In genomic region chr12:75478395-75478794, GRCh38 we compare ENCODE assay signal across 8 cellular contexts. TPM values are rescaled to one million over a fixed set of nuclear protein-coding genes. Genes with fewer than 3 reads are reported as not detected.
A peak's percentile ranks its signal among the peaks of the same experiment; 100 is the strongest.
DNase-seq lines count a peak whose midpoint lies in the region; ATAC-seq and TF ChIP-seq lines count a peak whose summit lies in the region.

No MANE protein-coding gene starts in this region.

- no peaks in the 10 kb centered on the region for H3K27me3 Mint-ChIP-seq in activated T-helper 17 cell treated with anti-CD3 and anti-CD28 coated beads, Interleukin-2, amount 50 U/mL, for 72 hours
- H3K27me3 Mint-ChIP-seq in naive thymus-derived CD8-positive, alpha-beta T cell = peaks cover 0 to 1% (median 0%) of the 10 kb centered on the region in 5 donors

- peak in 9 of 10 donors; percentile 35 to 90 (median 66) for DNase-seq in naive thymus-derived CD8-positive, alpha-beta T cell
- DNase-seq in thyroid gland = no peak
- DNase-seq in NCI-H1105 (lab: John Stamatoyannopoulos, UW) = no peak

- intact Hi-C loops in thyroid gland (cut with DNase I) = no loop called here

- TF ChIP-seq POLR2A in GM18505 (IDR thresholded peaks at IDR 0.05; ENCODE audit: borderline replicate concordance, extremely low read depth, insufficient read depth, insufficient read length) = no peak
- TF ChIP-seq POLR2A in thyroid gland (IDR thresholded peaks at IDR 0.05) = no peak

- H3K4me1 ChIP-seq in thyroid gland = peaks cover 4 to 9% of the 10 kb centered on the region in 2 donors

- H3K9me3 Mint-ChIP-seq in activated T-helper 17 cell treated with anti-CD3 and anti-CD28 coated beads, Interleukin-2, amount 50 U/mL, for 72 hours = no peaks in the 10 kb centered on the region
- H3K9me3 Mint-ChIP-seq in naive thymus-derived CD8-positive, alpha-beta T cell = no peaks in the 10 kb centered on the region

- H3K27ac ChIP-seq in thyroid gland = no peak overlapping the region

- H3K36me3 ChIP-seq in thyroid gland = no peaks in the 10 kb centered on the region

- H3K27ac Mint-ChIP-seq in activated T-helper 17 cell treated with anti-CD3 and anti-CD28 coated beads, Interleukin-2, amount 50 U/mL, for 72 hours = peak overlapping the region; percentile 99
- H3K27ac Mint-ChIP-seq in naive thymus-derived CD8-positive, alpha-beta T cell = peak overlapping the region; percentile 94 to 99 (median 99)

- POLR2A ChIA-PET in naive thymus-derived CD8-positive, alpha-beta T cell (lab: Charles Lee) = interaction anchor here (1.0 to 3.7 kb wide), 3 partner anchors 10 to 87 kb away, joined by 3 to 27 read pairs (median 3); partner anchors contain the start of genes GLIPR1L2 and KRR1

- H3K36me3 Mint-ChIP-seq in activated T-helper 17 cell treated with anti-CD3 and anti-CD28 coated beads, Interleukin-2, amount 50 U/mL, for 72 hours (ENCODE audit: low read depth) = peaks cover 38% of the 10 kb centered on the region
- H3K36me3 Mint-ChIP-seq in naive thymus-derived CD8-positive, alpha-beta T cell = peaks cover 0 to 3% (median 0%) of the 10 kb centered on the region in 3 donors

- TF ChIP-seq CTCF in thyroid gland (IDR thresholded peaks at IDR 0.05) = no peak

- 75 to 83% methylated on average over 3 of the region's 3 CpGs for WGBS in thyroid gland, 2 donors

- no peak overlapping the region for H3K4me3 ChIP-seq in thyroid gland (replicated peaks in 1 of 3)

- no peaks in the 10 kb centered on the region for H3K9me3 ChIP-seq in thyroid gland

- peak overlapping the region; percentile 97 for H3K4me3 Mint-ChIP-seq in activated T-helper 17 cell treated with anti-CD3 and anti-CD28 coated beads, Interleukin-2, amount 50 U/mL, for 72 hours
- H3K4me3 Mint-ChIP-seq in naive thymus-derived CD8-positive, alpha-beta T cell = peak overlapping the region; percentile 24 to 100 (median 52)

- ATAC-seq in GM18505 (IDR thresholded peaks at IDR 0.05; ENCODE audit: unreplicated experiment) (peak; percentile 16), HG03039 (IDR thresholded peaks at IDR 0.05; ENCODE audit: unreplicated experiment) (peak; percentile 28), GM19023 (IDR thresholded peaks at IDR 0.05; ENCODE audit: unreplicated experiment) (no peak), HG02571 (IDR thresholded peaks at IDR 0.05; ENCODE audit: unreplicated experiment) (no peak)
- peak; percentile 53 for ATAC-seq in activated T-helper 17 cell treated with anti-CD3 and anti-CD28 coated beads, Interleukin-2, amount 50 U/mL, for 72 hours (replicated peaks)
- ATAC-seq in naive thymus-derived CD8-positive, alpha-beta T cell = peak; percentile 72 to 78

- H3K4me1 Mint-ChIP-seq in activated T-helper 17 cell treated with anti-CD3 and anti-CD28 coated beads, Interleukin-2, amount 50 U/mL, for 72 hours = peaks cover 33% of the 10 kb centered on the region
- peaks cover 35 to 70% (median 60%) of the 10 kb centered on the region in 4 donors for H3K4me1 Mint-ChIP-seq in naive thymus-derived CD8-positive, alpha-beta T cell

- H3K27me3 ChIP-seq in thyroid gland = no peaks in the 10 kb centered on the region

RNA-seq across cellular contexts. Expression of gene GLIPR1, which starts 2.2 kb away (rescaled TPM):
- total RNA-seq in activated T-helper 17 cell treated with anti-CD3 and anti-CD28 coated beads, Interleukin-2, amount 50 U/mL, for 72 hours = 10 to 100 TPM; 45.9 to 50.2 TPM
- 10 to 100 TPM; 61.1 to 64.5 TPM for total RNA-seq in naive thymus-derived CD8-positive, alpha-beta T cell
- 100 to 1,000 TPM in 1 of 3 donors, 10 to 100 TPM in 2; 51.2 to 117 (median 58.6) TPM for polyA plus RNA-seq in naive thymus-derived CD8-positive, alpha-beta T cell
- total RNA-seq in thyroid gland = 10 to 100 TPM in 2 of 4 donors, 1 to 10 TPM in 2; 5.5 to 15.7 (median 11.3) TPM

RNA-seq across cellular contexts. Expression of gene KRR1, which starts 33.0 kb away (rescaled TPM):
- total RNA-seq in activated T-helper 17 cell treated with anti-CD3 and anti-CD28 coated beads, Interleukin-2, amount 50 U/mL, for 72 hours = 100 to 1,000 TPM; 113 to 151 TPM
- 10 to 100 TPM; 79.3 to 80.4 TPM for total RNA-seq in naive thymus-derived CD8-positive, alpha-beta T cell
- polyA plus RNA-seq in naive thymus-derived CD8-positive, alpha-beta T cell = 10 to 100 TPM; 64.8 to 71.0 (median 66.7) TPM
- 10 to 100 TPM; 32.0 to 52.8 (median 44.1) TPM for total RNA-seq in thyroid gland

Comparison
In these comparisons a context has a peak if more than half of its experiments do, and no peak if none do; other contexts are left out.
1. ATAC-seq: peak in GM18505 (single experiment), HG03039 (single experiment), activated T-helper 17 cell treated with anti-CD3 and anti-CD28 coated beads, Interleukin-2, amount 50 U/mL, for 72 hours (single experiment) and naive thymus-derived CD8-positive, alpha-beta T cell (2 of 2); none in GM19023 (single experiment) and HG02571 (single experiment).
2. DNase-seq: peak in naive thymus-derived CD8-positive, alpha-beta T cell (9 of 10); none in thyroid gland (0 of 2) and NCI-H1105 (single experiment).